13 cellular contexts compared by ENCODE assay signal in the genomic region with DNA sequence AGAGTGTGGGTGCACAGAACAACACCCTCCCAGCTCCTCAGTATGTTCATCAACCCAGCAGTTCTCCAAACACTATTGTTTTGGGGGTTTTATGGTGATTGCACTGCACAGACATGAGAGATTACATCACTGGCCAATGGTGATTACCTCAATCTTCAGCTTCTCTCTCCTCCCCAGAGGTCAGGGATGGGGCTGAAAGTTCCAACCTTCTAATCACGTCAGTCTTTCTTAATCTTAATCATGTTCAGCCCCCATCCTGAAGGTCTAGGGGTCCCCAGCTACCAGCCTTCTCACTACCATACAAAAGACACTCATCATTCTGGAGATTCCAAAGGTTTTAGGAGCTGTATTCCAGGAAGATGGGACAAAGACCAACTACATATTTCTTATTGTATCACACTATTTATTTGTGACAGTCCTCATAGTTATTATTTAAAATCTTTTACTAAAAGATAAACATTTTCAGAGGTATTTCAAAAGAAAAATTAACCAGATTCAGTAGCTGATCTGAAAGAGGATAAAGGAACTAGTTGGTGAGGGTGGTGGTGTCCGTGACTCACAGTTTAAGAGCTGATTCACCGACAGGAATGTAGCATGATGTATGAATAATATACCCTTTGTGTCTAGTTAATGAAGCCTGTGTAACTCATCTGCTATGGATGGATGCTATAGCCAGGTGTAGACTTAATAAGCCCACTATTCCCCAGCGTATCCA. TPM values are rescaled to one million over a fixed set of nuclear protein-coding genes. Genes with fewer than 3 reads are reported as not detected.
DNase-seq lines count a peak whose midpoint lies in the region; ATAC-seq and TF ChIP-seq lines count a peak whose summit lies in the region.
"Had no signal": no experiment of that assay in that cellular context is flagged by ENCODE, and none has a peak within 500 bp of the region (broad histone marks: within the 10 kb centered on the region; RNA-seq: fewer than 3 reads in every experiment).

No MANE protein-coding gene starts in this region.

- TSS peak; percentile 23 for BruUV-seq in PC-9 (replicated peaks; lab: Mats Ljungman, UMichigan)

- H3K27me3 ChIP-seq in PC-9 (ENCODE audit: insufficient read depth, low read depth) (no peaks in the 10 kb centered on the region), testis (no peaks in the 10 kb centered on the region)

- TF ChIP-seq POLR2A in testis (IDR thresholded peaks at IDR 0.05), result no peak

- intact Hi-C loops in PC-9 (cut with micrococcal nuclease; ENCODE audit: unreplicated experiment) (loop anchor here (1.0 kb wide), 2 partner anchors 14 to 33 kb away; no protein-coding TSS in a partner anchor), testis (cut with DNase I; ENCODE audit: low total_unique reads) (no loop called here)

- H3K9me3 ChIP-seq in PC-9 (ENCODE audit: insufficient read depth, low read depth) (peaks cover 5% of the 10 kb centered on the region; the same call in 1 of the 2 replicates), testis (no peaks in the 10 kb centered on the region)

- no peak overlapping the region for H2AFZ ChIP-seq in PC-9

- no peaks in the 10 kb centered on the region for H3K9me2 ChIP-seq in PC-9 (ENCODE audit: insufficient read depth)

- H3F3A ChIP-seq in PC-9 (ENCODE audit: insufficient read depth, low read depth), result peaks cover 22% of the 10 kb centered on the region; the same call in 1 of the 2 replicates

- DNase-seq in H4 (ENCODE audit: low spot score) (peak; percentile 59), PC-9 (peak; percentile 44 to 93), epithelial cell of esophagus (ENCODE audit: low read depth) (peak; percentile 95), skeletal muscle cell (ENCODE audit: low read depth) (peak; percentile 77), testis (no peak)
- DNase-seq: activated CD4-positive, alpha-beta T cell treated with anti-CD3 and anti-CD28 coated beads for 48 hours; activated naive CD4-positive, alpha-beta T cell; NCI-H2029; nephron progenitor cell; stimulated activated naive CD4-positive, alpha-beta T cell had no signal

- WGBS in testis, 2 donors, result 85 to 94% methylated on average over 4 of the region's 4 CpGs

- CTCF ChIA-PET in PC-9 (lab: Charles Lee), result no interaction called here

- POLR2A ChIA-PET in PC-9 (lab: Charles Lee; ENCODE audit: unreplicated experiment), result interaction anchor here (0.6 kb wide), 1 partner anchor 953 kb away, joined by 5 read pairs; a partner anchor contains a TSS

- peaks cover 27% of the 10 kb centered on the region for H3K79me2 ChIP-seq in PC-9 (ENCODE audit: low read depth)

- H3K27ac ChIP-seq in PC-9, result peak overlapping the region; percentile 83
- H3K27ac ChIP-seq in testis, result no peak overlapping the region

- H3K36me3 ChIP-seq in PC-9 (ENCODE audit: low read depth) (peaks cover 3% of the 10 kb centered on the region; the same call in 1 of the 2 replicates), testis (ENCODE audit: low read depth, missing control alignments) (no peaks in the 10 kb centered on the region)

- peaks cover 26% of the 10 kb centered on the region for H3K4me1 ChIP-seq in PC-9 (replicated peaks; ENCODE audit: insufficient read depth)
- H3K4me1 ChIP-seq in testis, result no peaks in the 10 kb centered on the region

- no peaks in the 10 kb centered on the region for H4K20me1 ChIP-seq in PC-9 (ENCODE audit: insufficient read depth)

- TF ChIP-seq CTCF in PC-9 (conservative IDR thresholded peaks at IDR 0.05) (no peak), epithelial cell of esophagus (IDR thresholded peaks at IDR 0.05; ENCODE audit: insufficient read depth, low read depth, low read length, missing control alignments) (no peak), testis (IDR thresholded peaks at IDR 0.05) (no peak)

- ATAC-seq in HG02642 (IDR thresholded peaks at IDR 0.05; ENCODE audit: poor library complexity, unreplicated experiment) (no peak), HG03571 (IDR thresholded peaks at IDR 0.05; ENCODE audit: unreplicated experiment) (no peak), GM18520 (IDR thresholded peaks at IDR 0.05; ENCODE audit: unreplicated experiment) (no peak)

- peak overlapping the region; percentile 23; the same call in 1 of the 2 replicates for H3K4me3 ChIP-seq in PC-9
- H3K4me3 ChIP-seq in epithelial cell of esophagus (ENCODE audit: low read length), result no peak overlapping the region
- H3K4me3 ChIP-seq in skeletal muscle cell (ENCODE audit: low read depth, low read length), result no peak overlapping the region
- no peak overlapping the region for H3K4me3 ChIP-seq in testis

- peak overlapping the region; percentile 69 for H3K4me2 ChIP-seq in PC-9

RNA-seq across cellular contexts. Expression of a gene that starts 35.6 kb away (rescaled TPM):
- 0.08 TPM in 1 of 2 replicates, not detected in the other for total RNA-seq in H4 (2014; rRNA removed; shearing (Covaris generic))
- total RNA-seq in PC-9 (2021), result 10.8 and 12.8 TPM in 2 replicates
- 10 to 100 TPM in 1 of 2 donors, 1 to 10 TPM in 1; 9.1 to 10.8 TPM for total RNA-seq in testis
- polyA plus RNA-seq in testis (ENCODE audit: insufficient read depth, low read depth, low replicate concordance), result 2.7 TPM
